In the genomic region with DNA sequence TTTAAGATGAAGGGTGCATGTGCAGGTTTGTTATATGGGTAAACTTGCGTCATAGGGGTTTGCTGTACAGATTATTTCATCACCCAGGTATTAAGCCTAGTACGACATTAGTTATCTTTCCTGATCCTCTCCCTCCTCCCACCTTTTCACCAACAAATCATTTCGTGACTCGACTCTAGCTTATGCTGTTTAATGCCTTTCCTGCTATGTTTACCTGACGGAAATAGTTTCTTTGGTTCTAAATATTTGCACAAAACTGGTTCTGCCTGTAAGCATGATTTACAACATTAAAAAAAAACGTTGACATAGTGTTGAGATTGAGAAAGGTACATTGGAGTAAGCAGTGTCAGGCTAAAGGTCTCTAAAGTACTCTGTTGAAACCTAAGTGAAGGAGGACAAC, we compare ENCODE assay signal across 10 cellular contexts. TPM values are rescaled to one million over a fixed set of nuclear protein-coding genes. Genes with fewer than 3 reads are reported as not detected.
DNase-seq lines count a peak whose midpoint lies in the region; ATAC-seq and TF ChIP-seq lines count a peak whose summit lies in the region.
"Had no signal": no experiment of that assay in that cellular context is flagged by ENCODE, and none has a peak within 500 bp of the region (broad histone marks: within the 10 kb centered on the region; RNA-seq: fewer than 3 reads in every experiment).

No MANE protein-coding gene starts in this region.

- H3K4me1 ChIP-seq in iPS-20b (ENCODE audit: insufficient read depth, low read length), result peaks cover 9% of the 10 kb centered on the region
- H3K4me1 ChIP-seq in gastroesophageal sphincter, result peaks cover 5 to 35% (median 12%) of the 10 kb centered on the region in 3 donors

- H3K9me3 ChIP-seq in iPS-20b (ENCODE audit: insufficient read depth, low read depth, low read length) (no peaks in the 10 kb centered on the region), gastroesophageal sphincter (no peaks in the 10 kb centered on the region)
- H3K9me3 ChIP-seq: SK-N-SH had no signal

- TF ChIP-seq POLR2A in gastroesophageal sphincter (IDR thresholded peaks at IDR 0.05), result no peak

- 75 to 79% methylated on average over 4 to 6 of the region's 6 CpGs for WGBS in gastroesophageal sphincter (ENCODE audit: low coverage in 1 of 2), 2 donors

- H3K4me3 Mint-ChIP-seq in activated naive CD4-positive, alpha-beta T cell treated with anti-CD3 and anti-CD28 coated beads, Interleukin-2, amount 50 U/mL, for 24 hours, result peak overlapping the region; percentile 93
- peak overlapping the region; percentile 91 for H3K4me3 Mint-ChIP-seq in activated CD4-positive, alpha-beta memory T cell treated with anti-CD3 and anti-CD28 coated beads for 36 hours
- peak overlapping the region; percentile 99 for H3K4me3 Mint-ChIP-seq in type B pancreatic cell

- H3K27ac ChIP-seq in iPS-20b (ENCODE audit: low read length) (no peak overlapping the region), RWPE1 (no peak overlapping the region), gastroesophageal sphincter (no peak overlapping the region)

- no peak for TF ChIP-seq EP300 in gastroesophageal sphincter (IDR thresholded peaks at IDR 0.05)

- TF ChIP-seq CTCF in type B pancreatic cell (conservative IDR thresholded peaks at IDR 0.05), result no peak
- TF ChIP-seq CTCF in RWPE1 (conservative IDR thresholded peaks at IDR 0.05; ENCODE audit: low read depth), result no peak
- no peak for TF ChIP-seq CTCF in gastroesophageal sphincter (IDR thresholded peaks at IDR 0.05)

- no peaks in the 10 kb centered on the region for H3K27me3 ChIP-seq in iPS-20b (ENCODE audit: insufficient read depth, low read length)
- no peaks in the 10 kb centered on the region for H3K27me3 ChIP-seq in gastroesophageal sphincter

- ATAC-seq in gastroesophageal sphincter, result no peak
- ATAC-seq in GM21526 (IDR thresholded peaks at IDR 0.05; ENCODE audit: low FRiP score, unreplicated experiment), result no peak

- H3K27me3 Mint-ChIP-seq in activated naive CD4-positive, alpha-beta T cell treated with anti-CD3 and anti-CD28 coated beads, Interleukin-2, amount 50 U/mL, for 24 hours, result no peaks in the 10 kb centered on the region
- H3K27me3 Mint-ChIP-seq in activated CD4-positive, alpha-beta memory T cell treated with anti-CD3 and anti-CD28 coated beads for 36 hours, result no peaks in the 10 kb centered on the region
- no peaks in the 10 kb centered on the region for H3K27me3 Mint-ChIP-seq in type B pancreatic cell

- H3K4me3 ChIP-seq in iPS-20b (ENCODE audit: low read length) (no peak overlapping the region), gastroesophageal sphincter (no peak overlapping the region)

- H3K9me3 Mint-ChIP-seq in activated naive CD4-positive, alpha-beta T cell treated with anti-CD3 and anti-CD28 coated beads, Interleukin-2, amount 50 U/mL, for 24 hours, result no peaks in the 10 kb centered on the region
- H3K9me3 Mint-ChIP-seq in activated CD4-positive, alpha-beta memory T cell treated with anti-CD3 and anti-CD28 coated beads for 36 hours, result no peaks in the 10 kb centered on the region
- no peaks in the 10 kb centered on the region for H3K9me3 Mint-ChIP-seq in type B pancreatic cell

- DNase-seq in activated naive CD4-positive, alpha-beta T cell treated with Interleukin-2 at 50 U/mL for 16 hours, result no peak
- no peak for DNase-seq in activated CD4-positive, alpha-beta memory T cell treated with anti-CD3 and anti-CD28 coated beads for 36 hours
- DNase-seq in type B pancreatic cell (ENCODE audit: extremely low spot score, unreplicated experiment) (no peak), RWPE1 (ENCODE audit: low spot score) (no peak)
- DNase-seq: GDM1, SK-N-SH had no signal

- peaks cover 71% of the 10 kb centered on the region for H3K36me3 ChIP-seq in iPS-20b (ENCODE audit: insufficient read depth, low read depth, low read length)
- H3K36me3 ChIP-seq in gastroesophageal sphincter, result peaks cover 11 to 64% of the 10 kb centered on the region in 2 donors

- POLR2A ChIA-PET in activated CD4-positive, alpha-beta memory T cell treated with anti-CD3 and anti-CD28 coated beads for 36 hours (lab: Charles Lee), result interaction anchor here (1.1 to 2.6 kb wide), 3 partner anchors 17 to 152 kb away, joined by 3 to 13 read pairs (median 6); a partner anchor contains a TSS
- POLR2A ChIA-PET in RWPE1 (lab: Yijun Ruan, JAX; ENCODE audit: low non-redundant PET), result no interaction called here

- CTCF ChIA-PET in activated CD4-positive, alpha-beta memory T cell treated with anti-CD3 and anti-CD28 coated beads for 36 hours (lab: Charles Lee), result no interaction called here
- CTCF ChIA-PET in RWPE1 (lab: Yijun Ruan, JAX), result no interaction called here

- peaks cover 32% of the 10 kb centered on the region for H3K36me3 Mint-ChIP-seq in activated naive CD4-positive, alpha-beta T cell treated with anti-CD3 and anti-CD28 coated beads, Interleukin-2, amount 50 U/mL, for 24 hours
- peaks cover 79% of the 10 kb centered on the region for H3K36me3 Mint-ChIP-seq in activated CD4-positive, alpha-beta memory T cell treated with anti-CD3 and anti-CD28 coated beads for 36 hours
- H3K36me3 Mint-ChIP-seq in type B pancreatic cell, result peaks cover 44% of the 10 kb centered on the region

- H3K4me1 Mint-ChIP-seq in activated naive CD4-positive, alpha-beta T cell treated with anti-CD3 and anti-CD28 coated beads, Interleukin-2, amount 50 U/mL, for 24 hours, result peaks cover 67% of the 10 kb centered on the region
- H3K4me1 Mint-ChIP-seq in activated CD4-positive, alpha-beta memory T cell treated with anti-CD3 and anti-CD28 coated beads for 36 hours (ENCODE audit: low read depth), result peaks cover 67% of the 10 kb centered on the region
- peaks cover 22% of the 10 kb centered on the region for H3K4me1 Mint-ChIP-seq in type B pancreatic cell (ENCODE audit: unreplicated experiment)

- intact Hi-C loops in activated CD4-positive, alpha-beta memory T cell treated with anti-CD3 and anti-CD28 coated beads for 36 hours (cut with micrococcal nuclease), result loop anchor here (5.0 to 10.0 kb wide), 2 partner anchors 231 to 357 kb away; a partner anchor contains a TSS

- H3K9ac ChIP-seq in iPS-20b (ENCODE audit: low read depth, low read length), result peak overlapping the region; percentile 99; the same call in 1 of the 2 replicates
- H3K9ac ChIP-seq: SK-N-SH had no signal

- H3K27ac Mint-ChIP-seq in activated naive CD4-positive, alpha-beta T cell treated with anti-CD3 and anti-CD28 coated beads, Interleukin-2, amount 50 U/mL, for 24 hours, result peak overlapping the region; percentile 97
- H3K27ac Mint-ChIP-seq in activated CD4-positive, alpha-beta memory T cell treated with anti-CD3 and anti-CD28 coated beads for 36 hours, result peak overlapping the region; percentile 91
- H3K27ac Mint-ChIP-seq in type B pancreatic cell, result peak overlapping the region; percentile 99

RNA-seq across cellular contexts. Expression of a gene that starts 2.4 kb away (rescaled TPM):
- 100 to 1,000 TPM; 167 to 172 TPM for total RNA-seq in activated CD4-positive, alpha-beta memory T cell treated with anti-CD3 and anti-CD28 coated beads for 36 hours
- total RNA-seq in type B pancreatic cell (ENCODE audit: low replicate concordance) (114 and 118 TPM in 2 replicates), gastroesophageal sphincter (10 to 100 TPM; 36.4 to 83.7 (median 51.7) TPM)

RNA-seq across cellular contexts. Expression of a gene that starts 2.6 kb away (rescaled TPM):
- 10 to 100 TPM; 52.3 to 59.2 TPM for total RNA-seq in activated CD4-positive, alpha-beta memory T cell treated with anti-CD3 and anti-CD28 coated beads for 36 hours
- 78.3 and 88.6 TPM in 2 replicates for total RNA-seq in type B pancreatic cell (ENCODE audit: low replicate concordance)
- 100 to 1,000 TPM in 1 of 4 donors, 10 to 100 TPM in 3; 73.9 to 105 (median 98.4) TPM for total RNA-seq in gastroesophageal sphincter

RNA-seq across cellular contexts. Expression of a gene that starts 17.3 kb away (rescaled TPM):
- 10 to 100 TPM; 34.1 to 36.9 TPM for total RNA-seq in activated CD4-positive, alpha-beta memory T cell treated with anti-CD3 and anti-CD28 coated beads for 36 hours
- total RNA-seq in type B pancreatic cell (ENCODE audit: low replicate concordance) (66.1 and 72.7 TPM in 2 replicates), gastroesophageal sphincter (10 to 100 TPM; 36.9 to 57.7 (median 48.6) TPM)

RNA-seq across cellular contexts. Expression of a gene that starts 17.6 kb away (rescaled TPM):
- 100 to 1,000 TPM; 132 TPM for total RNA-seq in activated CD4-positive, alpha-beta memory T cell treated with anti-CD3 and anti-CD28 coated beads for 36 hours
- total RNA-seq in type B pancreatic cell (ENCODE audit: low replicate concordance), result 102 and 119 TPM in 2 replicates
- 100 to 1,000 TPM in 1 of 4 donors, 10 to 100 TPM in 3; 66.5 to 159 (median 88.2) TPM for total RNA-seq in gastroesophageal sphincter
